11 cellular contexts compared by ENCODE assay signal in genomic region chr2:674319-674985, GRCh38. TPM values are rescaled to one million over a fixed set of nuclear protein-coding genes. Genes with fewer than 3 reads are reported as not detected.
DNase-seq lines count a peak whose midpoint lies in the region; ATAC-seq lines count a peak whose summit lies in the region.
"Had no signal": no experiment of that assay in that cellular context is flagged by ENCODE, and none has a peak within 500 bp of the region (broad histone marks: within the 10 kb centered on the region; RNA-seq: fewer than 3 reads in every experiment).

No MANE protein-coding gene starts in this region.

- peak overlapping the region; percentile 50 for H3K27ac Mint-ChIP-seq in activated CD4-positive, alpha-beta memory T cell treated with anti-CD3 and anti-CD28 coated beads, Interleukin-2, amount 10 ng/mL, durations not matched to agents 7 days and 5 days
- peak overlapping the region in 4 of 6 donors; percentile 11 to 67 (median 54) for H3K27ac Mint-ChIP-seq in immature natural killer cell

- peaks cover 23% of the 10 kb centered on the region for H4K20me1 ChIP-seq in BLaER1

- ATAC-seq in HG03439 (IDR thresholded peaks at IDR 0.05; ENCODE audit: unreplicated experiment) = no peak

- CTCF ChIA-PET in activated CD4-positive, alpha-beta memory T cell treated with anti-CD3 and anti-CD28 coated beads, Interleukin-2, amount 10 ng/mL, durations not matched to agents 7 days and 5 days (lab: Charles Lee) = interaction anchor here (0.9 kb wide), 1 partner anchor 12 kb away, joined by 4 read pairs; no protein-coding TSS in a partner anchor

- H3K4me3 ChIP-seq in BLaER1 = peak overlapping the region; percentile 69
- H3K4me3 ChIP-seq: sigmoid colon, testis had no signal

- H3K9me3 Mint-ChIP-seq in activated CD4-positive, alpha-beta memory T cell treated with anti-CD3 and anti-CD28 coated beads, Interleukin-2, amount 10 ng/mL, durations not matched to agents 7 days and 5 days = no peaks in the 10 kb centered on the region
- H3K9me3 Mint-ChIP-seq in immature natural killer cell = no peaks in the 10 kb centered on the region

- H3K4me1 ChIP-seq in BLaER1 = peaks cover 75% of the 10 kb centered on the region

- peaks cover 17% of the 10 kb centered on the region for H3K36me3 ChIP-seq in BLaER1

- H3K4me1 Mint-ChIP-seq in activated CD4-positive, alpha-beta memory T cell treated with anti-CD3 and anti-CD28 coated beads, Interleukin-2, amount 10 ng/mL, durations not matched to agents 7 days and 5 days = peaks cover 46% of the 10 kb centered on the region
- H3K4me1 Mint-ChIP-seq in immature natural killer cell = peaks cover 39 to 50% of the 10 kb centered on the region in 2 donors

- no peak overlapping the region for H3K4me3 Mint-ChIP-seq in activated CD4-positive, alpha-beta memory T cell treated with anti-CD3 and anti-CD28 coated beads, Interleukin-2, amount 10 ng/mL, durations not matched to agents 7 days and 5 days
- H3K4me3 Mint-ChIP-seq in immature natural killer cell = peak overlapping the region in 2 of 5 donors; percentile 8 to 15

- POLR2A ChIA-PET in activated CD4-positive, alpha-beta memory T cell treated with anti-CD3 and anti-CD28 coated beads, Interleukin-2, amount 10 ng/mL, durations not matched to agents 7 days and 5 days (lab: Charles Lee) = no interaction called here

- DNase-seq in ELR (ENCODE audit: low read depth) = peak; percentile 6
- no peak for DNase-seq in activated CD4-positive, alpha-beta memory T cell treated with anti-CD3 and anti-CD28 coated beads, Interleukin-2, amount 10 ng/mL, durations not matched to agents 7 days and 5 days
- no peak for DNase-seq in immature natural killer cell
- DNase-seq in hypothalamus (lab: John Stamatoyannopoulos, UW) = no peak
- DNase-seq in activated effector memory CD4-positive, alpha-beta T cell treated with anti-CD3 and anti-CD28 coated beads, Interleukin-2, amount 50 U/mL, for 16 hours = no peak
- DNase-seq in DMS 273 treated with DMSO at 0.1 percent for 48 hours (lab: John Stamatoyannopoulos, UW) = no peak
- DNase-seq: activated T-cell treated with anti-CD3 and anti-CD28 coated beads for 4 hours, sigmoid colon, testis had no signal

- H3K36me3 Mint-ChIP-seq in activated CD4-positive, alpha-beta memory T cell treated with anti-CD3 and anti-CD28 coated beads, Interleukin-2, amount 10 ng/mL, durations not matched to agents 7 days and 5 days (ENCODE audit: low read depth) = peaks cover 36% of the 10 kb centered on the region
- peaks cover 8 to 11% (median 10%) of the 10 kb centered on the region in 3 donors for H3K36me3 Mint-ChIP-seq in immature natural killer cell

- H3K4me2 ChIP-seq in BLaER1 = peak overlapping the region; percentile 90

- H3K27me3 Mint-ChIP-seq in activated CD4-positive, alpha-beta memory T cell treated with anti-CD3 and anti-CD28 coated beads, Interleukin-2, amount 10 ng/mL, durations not matched to agents 7 days and 5 days = no peaks in the 10 kb centered on the region
- peaks cover 9 to 15% (median 15%) of the 10 kb centered on the region in 3 donors for H3K27me3 Mint-ChIP-seq in immature natural killer cell (ENCODE audit: low read depth in 3 of 3)

- no peaks in the 10 kb centered on the region for H3K27me3 ChIP-seq in BLaER1
- H3K27me3 ChIP-seq: sigmoid colon, testis had no signal

- H3K9me3 ChIP-seq in BLaER1 = no peaks in the 10 kb centered on the region; the same call in 1 of the 2 replicates
- H3K9me3 ChIP-seq: sigmoid colon, testis had no signal

- peak overlapping the region; percentile 81 for H3K9ac ChIP-seq in BLaER1

- H3K27ac ChIP-seq in BLaER1 = peak overlapping the region; percentile 95
- H3K27ac ChIP-seq: testis had no signal

RNA-seq across cellular contexts. Expression of gene TMEM18, which starts 2.8 kb away (rescaled TPM):
- total RNA-seq in activated CD4-positive, alpha-beta memory T cell treated with anti-CD3 and anti-CD28 coated beads, Interleukin-2, amount 10 ng/mL, durations not matched to agents 7 days and 5 days = 10 to 100 TPM; 26.3 to 28.3 TPM
- polyA plus RNA-seq in immature natural killer cell = 10 to 100 TPM; 22.0 to 38.5 (median 37.1) TPM
